Comparison of ENCODE assay signal across 21 cellular contexts in the genomic region with DNA sequence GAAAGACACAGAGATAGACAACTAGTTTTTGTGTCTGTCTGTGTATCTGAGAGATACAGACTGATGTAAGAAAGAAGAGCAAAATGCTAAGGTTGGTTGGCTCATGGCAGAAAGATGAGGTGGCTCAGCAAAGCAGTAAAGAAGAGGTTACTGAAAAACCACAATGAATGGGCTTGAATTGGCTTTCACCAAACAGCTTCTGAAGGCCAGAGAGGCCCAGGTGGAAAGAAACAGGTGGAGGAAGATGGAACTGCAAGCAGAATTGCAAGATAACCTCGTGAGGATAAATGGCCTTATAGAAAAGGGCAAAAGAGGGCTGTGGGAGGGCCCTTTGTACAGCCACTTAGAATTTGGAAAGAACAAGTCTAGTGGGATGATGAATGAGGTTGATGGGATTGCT. TPM values are rescaled to one million over a fixed set of nuclear protein-coding genes. Genes with fewer than 3 reads are reported as not detected.
DNase-seq lines count a peak whose midpoint lies in the region; ATAC-seq lines count a peak whose summit lies in the region.
"Had no signal": no experiment of that assay in that cellular context is flagged by ENCODE, and none has a peak within 500 bp of the region (broad histone marks: within the 10 kb centered on the region; RNA-seq: fewer than 3 reads in every experiment).

No MANE protein-coding gene starts in this region.

- peaks cover 36% of the 10 kb centered on the region for H3K4me1 Mint-ChIP-seq in T-helper 1 cell treated with Interleukin-12 subunit alpha and Interleukin-12 subunit beta and Interleukin-4 antibody, amounts not matched to agents 30 μg/mL and 1 μg/mL, for 36 hours (ENCODE audit: low read depth)
- peaks cover 16 to 34% (median 28%) of the 10 kb centered on the region in 4 donors for H3K4me1 Mint-ChIP-seq in CD4-positive, alpha-beta memory T cell
- peaks cover 18% of the 10 kb centered on the region for H3K4me1 Mint-ChIP-seq in T-helper 17 cell
- H3K4me1 Mint-ChIP-seq in effector memory CD8-positive, alpha-beta T cell (ENCODE audit: low read depth in 2 of 2) = peaks cover 30 to 31% of the 10 kb centered on the region in 2 donors

- no peaks in the 10 kb centered on the region for H3K9me3 ChIP-seq in CD4-positive, alpha-beta memory T cell (ENCODE audit: control insufficient read depth in 1 of 2, low read length in 2 of 2)
- H3K9me3 ChIP-seq in T-helper 17 cell (ENCODE audit: control insufficient read depth, low read length, poor library complexity, severe bottlenecking) = no peaks in the 10 kb centered on the region
- no peaks in the 10 kb centered on the region for H3K9me3 ChIP-seq in right cardiac atrium (ENCODE audit: control insufficient read depth, low read length)

- H3K9me3 Mint-ChIP-seq in T-helper 1 cell treated with Interleukin-12 subunit alpha and Interleukin-12 subunit beta and Interleukin-4 antibody, amounts not matched to agents 30 μg/mL and 1 μg/mL, for 36 hours = peaks cover 6% of the 10 kb centered on the region
- H3K9me3 Mint-ChIP-seq in CD4-positive, alpha-beta memory T cell = no peaks in the 10 kb centered on the region
- H3K9me3 Mint-ChIP-seq in effector memory CD8-positive, alpha-beta T cell = peaks cover 2 to 6% of the 10 kb centered on the region in 2 donors
- H3K9me3 Mint-ChIP-seq: HFFc6 had no signal

- DNase-seq in T-helper 1 cell = no peak
- DNase-seq in CD4-positive, alpha-beta memory T cell = peak in 1 of 5 donors; percentile 28
- DNase-seq in T-helper 17 cell = no peak
- no peak for DNase-seq in effector memory CD8-positive, alpha-beta T cell
- DNase-seq in right cardiac atrium = no peak
- DNase-seq: C1 segment of cervical spinal cord; DMS79 treated with DMSO at 0.1 percent for 48 hours; HFFc6; KBM-7; NCI-H1048; NCI-H146; NCI-H345; NCI-H526 treated with DMSO at 0.1 percent for 48 hours; NK-92 treated with Interleukin-12 subunit alpha and Interleukin-12 subunit beta, amount 100 ng/mL, for 24 hours; PC-3 had no signal

- WGBS in right cardiac atrium = 93% methylated on average over 1 of the region's 1 CpG

- H3K36me3 ChIP-seq in CD4-positive, alpha-beta memory T cell (ENCODE audit: insufficient read depth, low read length) = no peaks in the 10 kb centered on the region

- H3K27me3 ChIP-seq in CD4-positive, alpha-beta memory T cell (ENCODE audit: insufficient read depth, low read length) = no peaks in the 10 kb centered on the region
- no peaks in the 10 kb centered on the region for H3K27me3 ChIP-seq in right cardiac atrium (ENCODE audit: control insufficient read depth, insufficient read depth)

- POLR2A ChIA-PET in CD4-positive, alpha-beta memory T cell (lab: Charles Lee; ENCODE audit: partially characterized antibody) = interaction anchor here (2.7 kb wide), 1 partner anchor 39 kb away, joined by 14 read pairs; the partner anchor contains the start of gene GAB3

- H3K27ac Mint-ChIP-seq in T-helper 1 cell treated with Interleukin-12 subunit alpha and Interleukin-12 subunit beta and Interleukin-4 antibody, amounts not matched to agents 30 μg/mL and 1 μg/mL, for 36 hours = peak overlapping the region; percentile 59
- peak overlapping the region in 6 of 7 donors; percentile 17 to 92 (median 60) for H3K27ac Mint-ChIP-seq in CD4-positive, alpha-beta memory T cell
- peak overlapping the region; percentile 78 for H3K27ac Mint-ChIP-seq in T-helper 17 cell
- peak overlapping the region; percentile 59 to 86 for H3K27ac Mint-ChIP-seq in effector memory CD8-positive, alpha-beta T cell
- H3K27ac Mint-ChIP-seq: HFFc6 had no signal

- no peak overlapping the region for H3K27ac ChIP-seq in CD4-positive, alpha-beta memory T cell (ENCODE audit: low read depth, low read length)
- H3K27ac ChIP-seq in right cardiac atrium (ENCODE audit: low read length) = no peak overlapping the region
- H3K27ac ChIP-seq: 22Rv1 had no signal

- peak overlapping the region; percentile 32 for H3K4me3 Mint-ChIP-seq in T-helper 1 cell treated with Interleukin-12 subunit alpha and Interleukin-12 subunit beta and Interleukin-4 antibody, amounts not matched to agents 30 μg/mL and 1 μg/mL, for 36 hours
- no peak overlapping the region for H3K4me3 Mint-ChIP-seq in CD4-positive, alpha-beta memory T cell
- H3K4me3 Mint-ChIP-seq in T-helper 17 cell = no peak overlapping the region
- peak overlapping the region; percentile 26 to 33 for H3K4me3 Mint-ChIP-seq in effector memory CD8-positive, alpha-beta T cell
- H3K4me3 Mint-ChIP-seq: HFFc6 had no signal

- intact Hi-C loops in CD4-positive, alpha-beta memory T cell (cut with micrococcal nuclease) = no loop called here
- intact Hi-C loops in right cardiac atrium (cut with DNase I) = no loop called here

- H3K4me3 ChIP-seq in CD4-positive, alpha-beta memory T cell (ENCODE audit: low read length in 2 of 2) = no peak overlapping the region
- H3K4me3 ChIP-seq in right cardiac atrium (ENCODE audit: low read length) = no peak overlapping the region

- no peaks in the 10 kb centered on the region for H3K27me3 Mint-ChIP-seq in T-helper 1 cell treated with Interleukin-12 subunit alpha and Interleukin-12 subunit beta and Interleukin-4 antibody, amounts not matched to agents 30 μg/mL and 1 μg/mL, for 36 hours (ENCODE audit: low read depth)
- H3K27me3 Mint-ChIP-seq in CD4-positive, alpha-beta memory T cell = no peaks in the 10 kb centered on the region
- H3K27me3 Mint-ChIP-seq in T-helper 17 cell = no peaks in the 10 kb centered on the region
- no peaks in the 10 kb centered on the region for H3K27me3 Mint-ChIP-seq in effector memory CD8-positive, alpha-beta T cell

- no peak for ATAC-seq in T-helper 17 cell
- ATAC-seq in effector memory CD8-positive, alpha-beta T cell (replicated peaks) = no peak
- no peak for ATAC-seq in right cardiac atrium
- no peak for ATAC-seq in GM18867 (IDR thresholded peaks at IDR 0.05; ENCODE audit: unreplicated experiment)
- ATAC-seq in GM21576 (IDR thresholded peaks at IDR 0.05; ENCODE audit: unreplicated experiment) = no peak
- ATAC-seq: PC-3 had no signal

- peaks cover 44% of the 10 kb centered on the region for H3K4me1 ChIP-seq in CD4-positive, alpha-beta memory T cell (ENCODE audit: insufficient read depth, low read length)
- peaks cover 6% of the 10 kb centered on the region for H3K4me1 ChIP-seq in right cardiac atrium (ENCODE audit: control insufficient read depth, insufficient read depth, low read length)

- CTCF ChIA-PET in CD4-positive, alpha-beta memory T cell (lab: Charles Lee; ENCODE audit: partially characterized antibody) = no interaction called here

- H3K36me3 Mint-ChIP-seq in T-helper 1 cell treated with Interleukin-12 subunit alpha and Interleukin-12 subunit beta and Interleukin-4 antibody, amounts not matched to agents 30 μg/mL and 1 μg/mL, for 36 hours (ENCODE audit: low read depth) = peaks cover 39% of the 10 kb centered on the region
- peaks cover 3 to 22% of the 10 kb centered on the region in 2 donors for H3K36me3 Mint-ChIP-seq in CD4-positive, alpha-beta memory T cell
- peaks cover 6% of the 10 kb centered on the region for H3K36me3 Mint-ChIP-seq in T-helper 17 cell (ENCODE audit: low read depth)
- peaks cover 45% of the 10 kb centered on the region for H3K36me3 Mint-ChIP-seq in effector memory CD8-positive, alpha-beta T cell (ENCODE audit: insufficient read depth)

RNA-seq across cellular contexts. Expression of gene GAB3, which starts 39.6 kb away (rescaled TPM):
- total RNA-seq in CD4-positive, alpha-beta memory T cell = 10 to 100 TPM; 14.9 to 15.6 TPM
- 1 to 10 TPM; 3.2 to 5.6 TPM for polyA plus RNA-seq in CD4-positive, alpha-beta memory T cell
- total RNA-seq in T-helper 17 cell (10 to 100 TPM; 17.7 to 18.4 TPM), right cardiac atrium (10 to 100 TPM in 3 of 4 donors, 1 to 10 TPM in 1; 7.8 to 14.4 (median 11.4) TPM)
- 4.7 TPM for polyA plus RNA-seq in right cardiac atrium

RNA-seq across cellular contexts. Expression of gene DKC1, which starts 51.4 kb away (rescaled TPM):
- 10 to 100 TPM; 60.0 to 63.9 TPM for total RNA-seq in CD4-positive, alpha-beta memory T cell
- 10 to 100 TPM; 30.4 to 41.4 TPM for polyA plus RNA-seq in CD4-positive, alpha-beta memory T cell
- total RNA-seq in T-helper 17 cell (10 to 100 TPM; 46.6 to 60.7 TPM), right cardiac atrium (10 to 100 TPM; 18.7 to 27.0 (median 21.4) TPM)
- 14.0 TPM for polyA plus RNA-seq in right cardiac atrium

RNA-seq across cellular contexts. Expression of gene CTAG2, which starts 57.9 kb away (rescaled TPM):
- total RNA-seq in CD4-positive, alpha-beta memory T cell = not detected
- polyA plus RNA-seq in CD4-positive, alpha-beta memory T cell = not detected
- total RNA-seq in T-helper 17 cell (not detected), right cardiac atrium (not detected)
- polyA plus RNA-seq in right cardiac atrium = not detected
- total RNA-seq: H1, HFFc6, M059J, PC-3 had no signal
- polyA plus RNA-seq: H1 had no signal

Comparison
In these comparisons a context has a peak if more than half of its experiments do, and no peak if none do; other contexts are left out.
1. H3K4me3 Mint-ChIP-seq: peak in T-helper 1 cell treated with Interleukin-12 subunit alpha and Interleukin-12 subunit beta and Interleukin-4 antibody, amounts not matched to agents 30 μg/mL and 1 μg/mL, for 36 hours (single experiment) and effector memory CD8-positive, alpha-beta T cell (2 of 2); none in CD4-positive, alpha-beta memory T cell (0 of 8) and T-helper 17 cell (single experiment).
2. Peak in every context shown above with its lines, with median percentiles within 50 percentile points of each other: H3K27ac Mint-ChIP-seq.